1 cellular context compared by ENCODE assay signal in the genomic region with DNA sequence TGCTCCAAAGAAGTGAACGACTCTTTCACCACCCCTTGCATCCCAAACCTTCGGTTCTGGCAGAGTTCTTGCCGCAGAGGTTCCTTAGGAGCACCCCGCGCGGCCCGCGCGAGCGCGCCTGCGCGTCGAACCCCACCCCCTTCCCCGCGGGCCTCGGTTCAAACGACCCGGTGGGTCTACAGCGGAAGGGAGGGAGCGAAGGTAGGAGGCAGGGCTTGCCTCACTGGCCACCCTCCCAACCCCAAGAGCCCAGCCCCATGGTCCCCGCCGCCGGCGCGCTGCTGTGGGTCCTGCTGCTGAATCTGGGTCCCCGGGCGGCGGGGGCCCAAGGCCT.
TF ChIP-seq lines count a peak whose summit lies in the region.

A gene with protein sequence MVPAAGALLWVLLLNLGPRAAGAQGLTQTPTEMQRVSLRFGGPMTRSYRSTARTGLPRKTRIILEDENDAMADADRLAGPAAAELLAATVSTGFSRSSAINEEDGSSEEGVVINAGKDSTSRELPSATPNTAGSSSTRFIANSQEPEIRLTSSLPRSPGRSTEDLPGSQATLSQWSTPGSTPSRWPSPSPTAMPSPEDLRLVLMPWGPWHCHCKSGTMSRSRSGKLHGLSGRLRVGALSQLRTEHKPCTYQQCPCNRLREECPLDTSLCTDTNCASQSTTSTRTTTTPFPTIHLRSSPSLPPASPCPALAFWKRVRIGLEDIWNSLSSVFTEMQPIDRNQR (plus strand): TSS at position 161 of the 334 bp plus-strand sequence. CDS start 97 bp downstream, at position 258.

TF ChIP-seq in WTC11, 78 proteins besides CTCF, POLR2A, EP300 and RAD21:
- TF ChIP-seq KAT7 (CRISPR knock-in tag; IDR thresholded peaks at IDR 0.05; ENCODE audit: borderline replicate concordance), result peak; percentile 73; the same call in 1 of the 2 replicates
- TF ChIP-seq ZNF416 (CRISPR knock-in tag; IDR thresholded peaks at IDR 0.05), result no peak
- TF ChIP-seq, protein P1, sequence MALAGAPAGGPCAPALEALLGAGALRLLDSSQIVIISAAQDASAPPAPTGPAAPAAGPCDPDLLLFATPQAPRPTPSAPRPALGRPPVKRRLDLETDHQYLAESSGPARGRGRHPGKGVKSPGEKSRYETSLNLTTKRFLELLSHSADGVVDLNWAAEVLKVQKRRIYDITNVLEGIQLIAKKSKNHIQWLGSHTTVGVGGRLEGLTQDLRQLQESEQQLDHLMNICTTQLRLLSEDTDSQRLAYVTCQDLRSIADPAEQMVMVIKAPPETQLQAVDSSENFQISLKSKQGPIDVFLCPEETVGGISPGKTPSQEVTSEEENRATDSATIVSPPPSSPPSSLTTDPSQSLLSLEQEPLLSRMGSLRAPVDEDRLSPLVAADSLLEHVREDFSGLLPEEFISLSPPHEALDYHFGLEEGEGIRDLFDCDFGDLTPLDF (CRISPR knock-in tag; IDR thresholded peaks at IDR 0.05), result peak; percentile 55; the same call in 1 of the 2 replicates
- TF ChIP-seq, protein P2, sequence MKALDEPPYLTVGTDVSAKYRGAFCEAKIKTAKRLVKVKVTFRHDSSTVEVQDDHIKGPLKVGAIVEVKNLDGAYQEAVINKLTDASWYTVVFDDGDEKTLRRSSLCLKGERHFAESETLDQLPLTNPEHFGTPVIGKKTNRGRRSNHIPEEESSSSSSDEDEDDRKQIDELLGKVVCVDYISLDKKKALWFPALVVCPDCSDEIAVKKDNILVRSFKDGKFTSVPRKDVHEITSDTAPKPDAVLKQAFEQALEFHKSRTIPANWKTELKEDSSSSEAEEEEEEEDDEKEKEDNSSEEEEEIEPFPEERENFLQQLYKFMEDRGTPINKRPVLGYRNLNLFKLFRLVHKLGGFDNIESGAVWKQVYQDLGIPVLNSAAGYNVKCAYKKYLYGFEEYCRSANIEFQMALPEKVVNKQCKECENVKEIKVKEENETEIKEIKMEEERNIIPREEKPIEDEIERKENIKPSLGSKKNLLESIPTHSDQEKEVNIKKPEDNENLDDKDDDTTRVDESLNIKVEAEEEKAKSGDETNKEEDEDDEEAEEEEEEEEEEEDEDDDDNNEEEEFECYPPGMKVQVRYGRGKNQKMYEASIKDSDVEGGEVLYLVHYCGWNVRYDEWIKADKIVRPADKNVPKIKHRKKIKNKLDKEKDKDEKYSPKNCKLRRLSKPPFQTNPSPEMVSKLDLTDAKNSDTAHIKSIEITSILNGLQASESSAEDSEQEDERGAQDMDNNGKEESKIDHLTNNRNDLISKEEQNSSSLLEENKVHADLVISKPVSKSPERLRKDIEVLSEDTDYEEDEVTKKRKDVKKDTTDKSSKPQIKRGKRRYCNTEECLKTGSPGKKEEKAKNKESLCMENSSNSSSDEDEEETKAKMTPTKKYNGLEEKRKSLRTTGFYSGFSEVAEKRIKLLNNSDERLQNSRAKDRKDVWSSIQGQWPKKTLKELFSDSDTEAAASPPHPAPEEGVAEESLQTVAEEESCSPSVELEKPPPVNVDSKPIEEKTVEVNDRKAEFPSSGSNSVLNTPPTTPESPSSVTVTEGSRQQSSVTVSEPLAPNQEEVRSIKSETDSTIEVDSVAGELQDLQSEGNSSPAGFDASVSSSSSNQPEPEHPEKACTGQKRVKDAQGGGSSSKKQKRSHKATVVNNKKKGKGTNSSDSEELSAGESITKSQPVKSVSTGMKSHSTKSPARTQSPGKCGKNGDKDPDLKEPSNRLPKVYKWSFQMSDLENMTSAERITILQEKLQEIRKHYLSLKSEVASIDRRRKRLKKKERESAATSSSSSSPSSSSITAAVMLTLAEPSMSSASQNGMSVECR (CRISPR knock-in tag; IDR thresholded peaks at IDR 0.05; ENCODE audit: borderline replicate concordance), result peak; percentile 62; the same call in 1 of the 2 replicates
- TF ChIP-seq, protein P3, sequence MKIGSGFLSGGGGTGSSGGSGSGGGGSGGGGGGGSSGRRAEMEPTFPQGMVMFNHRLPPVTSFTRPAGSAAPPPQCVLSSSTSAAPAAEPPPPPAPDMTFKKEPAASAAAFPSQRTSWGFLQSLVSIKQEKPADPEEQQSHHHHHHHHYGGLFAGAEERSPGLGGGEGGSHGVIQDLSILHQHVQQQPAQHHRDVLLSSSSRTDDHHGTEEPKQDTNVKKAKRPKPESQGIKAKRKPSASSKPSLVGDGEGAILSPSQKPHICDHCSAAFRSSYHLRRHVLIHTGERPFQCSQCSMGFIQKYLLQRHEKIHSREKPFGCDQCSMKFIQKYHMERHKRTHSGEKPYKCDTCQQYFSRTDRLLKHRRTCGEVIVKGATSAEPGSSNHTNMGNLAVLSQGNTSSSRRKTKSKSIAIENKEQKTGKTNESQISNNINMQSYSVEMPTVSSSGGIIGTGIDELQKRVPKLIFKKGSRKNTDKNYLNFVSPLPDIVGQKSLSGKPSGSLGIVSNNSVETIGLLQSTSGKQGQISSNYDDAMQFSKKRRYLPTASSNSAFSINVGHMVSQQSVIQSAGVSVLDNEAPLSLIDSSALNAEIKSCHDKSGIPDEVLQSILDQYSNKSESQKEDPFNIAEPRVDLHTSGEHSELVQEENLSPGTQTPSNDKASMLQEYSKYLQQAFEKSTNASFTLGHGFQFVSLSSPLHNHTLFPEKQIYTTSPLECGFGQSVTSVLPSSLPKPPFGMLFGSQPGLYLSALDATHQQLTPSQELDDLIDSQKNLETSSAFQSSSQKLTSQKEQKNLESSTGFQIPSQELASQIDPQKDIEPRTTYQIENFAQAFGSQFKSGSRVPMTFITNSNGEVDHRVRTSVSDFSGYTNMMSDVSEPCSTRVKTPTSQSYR (CRISPR knock-in tag; IDR thresholded peaks at IDR 0.05), result peak; percentile 23; the same call in 1 of the 2 replicates
- no peak for TF ChIP-seq GABPB1 (CRISPR knock-in tag; IDR thresholded peaks at IDR 0.05)
